ENCODE assay signal across 15 cellular contexts in genomic region chr6:34819571-34820480, GRCh38. TPM values are rescaled to one million over a fixed set of nuclear protein-coding genes. Genes with fewer than 3 reads are reported as not detected.
A peak's percentile ranks its signal among the peaks of the same experiment; 100 is the strongest.
DNase-seq lines count a peak whose midpoint lies in the region; ATAC-seq, FAIRE-seq and TF ChIP-seq lines count a peak whose summit lies in the region.
"Had no signal": no experiment of that assay in that cellular context is flagged by ENCODE, and none has a peak within 500 bp of the region (broad histone marks: within the 10 kb centered on the region; RNA-seq: fewer than 3 reads in every experiment).

No MANE protein-coding gene starts in this region.

- H3K9ac ChIP-seq in neural progenitor cell: no peak overlapping the region

- DNase-seq in CD8-positive, alpha-beta T cell: no peak
- peak; percentile 87 for DNase-seq in OCI-M1 (lab: John Stamatoyannopoulos, UW)
- no peak for DNase-seq in glutamatergic neuron
- DNase-seq in neural progenitor cell (ENCODE audit: low spot score): no peak
- no peak for DNase-seq in NCI-H2171 (lab: John Stamatoyannopoulos, UW)
- no peak for DNase-seq in T1000 (lab: John Stamatoyannopoulos, UW)
- no peak for DNase-seq in small intestine
- DNase-seq: NCI-H1105; retina; stimulated activated CD4-positive, alpha-beta T cell treated with anti-CD3 and anti-CD28 coated beads, Interleukin-4, amount 100 ng/mL, for 1 hour had no signal

- H3K27me3 ChIP-seq in CD8-positive, alpha-beta T cell (ENCODE audit: insufficient read depth, low read length): no peaks in the 10 kb centered on the region
- H3K27me3 ChIP-seq in neural progenitor cell (no peaks in the 10 kb centered on the region), small intestine (ENCODE audit: control insufficient read depth in 2 of 2, insufficient read depth in 2 of 2, low read length in 2 of 2) (no peaks in the 10 kb centered on the region)
- H3K27me3 ChIP-seq: vagina had no signal

- H3K27me3 Mint-ChIP-seq in CD8-positive, alpha-beta T cell (ENCODE audit: low read depth): no peaks in the 10 kb centered on the region
- H3K27me3 Mint-ChIP-seq in glutamatergic neuron (ENCODE audit: unreplicated experiment) (no peaks in the 10 kb centered on the region), neural progenitor cell (ENCODE audit: insufficient read depth, low read depth) (no peaks in the 10 kb centered on the region)

- H4K20me1 ChIP-seq in neural progenitor cell (ENCODE audit: low read depth): peaks cover 15% of the 10 kb centered on the region

- intact Hi-C loops in CD8-positive, alpha-beta T cell (cut with DNase I, micrococcal nuclease): no loop called here

- H3K27ac ChIP-seq in CD8-positive, alpha-beta T cell (ENCODE audit: low read depth, low read length): no peak overlapping the region
- H3K27ac ChIP-seq in neural progenitor cell (no peak overlapping the region), small intestine (ENCODE audit: low read depth in 1 of 2, low read length in 1 of 2) (no peak overlapping the region)
- H3K27ac ChIP-seq: vagina had no signal

- H2AFZ ChIP-seq in neural progenitor cell (replicated peaks): no peak overlapping the region

- H3K36me3 ChIP-seq in CD8-positive, alpha-beta T cell (ENCODE audit: insufficient read depth, low read length): peaks cover 10% of the 10 kb centered on the region
- H3K36me3 ChIP-seq in neural progenitor cell: peaks cover 1% of the 10 kb centered on the region
- peaks cover 0 to 3% of the 10 kb centered on the region in 2 donors for H3K36me3 ChIP-seq in small intestine (ENCODE audit: control insufficient read depth in 2 of 2, insufficient read depth in 2 of 2, low read length in 2 of 2)

- no peaks in the 10 kb centered on the region for H3F3A ChIP-seq in neural progenitor cell (ENCODE audit: low read depth)

- peaks cover 8% of the 10 kb centered on the region for H3K4me1 Mint-ChIP-seq in CD8-positive, alpha-beta T cell (ENCODE audit: low read depth)
- H3K4me1 Mint-ChIP-seq in glutamatergic neuron (ENCODE audit: low read depth, unreplicated experiment) (peaks cover 29% of the 10 kb centered on the region), neural progenitor cell (no peaks in the 10 kb centered on the region)

- POLR2A ChIA-PET in CD8-positive, alpha-beta T cell (lab: Charles Lee): no interaction called here

- peaks cover 29% of the 10 kb centered on the region for H3K36me3 Mint-ChIP-seq in CD8-positive, alpha-beta T cell
- peaks cover 6% of the 10 kb centered on the region for H3K36me3 Mint-ChIP-seq in glutamatergic neuron (ENCODE audit: unreplicated experiment)
- H3K36me3 Mint-ChIP-seq in neural progenitor cell: peaks cover 11% of the 10 kb centered on the region
- H3K36me3 Mint-ChIP-seq: activated naive CD4-positive, alpha-beta T cell treated with anti-CD3 and anti-CD28 coated beads, Interleukin-2, amount 50 U/mL, for 72 hours had no signal

- CTCF ChIA-PET in CD8-positive, alpha-beta T cell (lab: Charles Lee): interaction anchor here (0.8 kb wide), 1 partner anchor 118 kb away, joined by 3 read pairs; no protein-coding TSS in a partner anchor

- H3K27ac Mint-ChIP-seq in CD8-positive, alpha-beta T cell: peak overlapping the region; percentile 4
- H3K27ac Mint-ChIP-seq in glutamatergic neuron (ENCODE audit: unreplicated experiment) (peak overlapping the region; percentile 36), neural progenitor cell (peak overlapping the region; percentile 90)

- TF ChIP-seq CTCF in CD8-positive, alpha-beta T cell (IDR thresholded peaks at IDR 0.05): no peak
- TF ChIP-seq CTCF in glutamatergic neuron (IDR thresholded peaks at IDR 0.05; ENCODE audit: partially characterized antibody, unreplicated experiment) (no peak), neural progenitor cell (IDR thresholded peaks at IDR 0.05) (no peak)

- no peak overlapping the region for H3K4me2 ChIP-seq in neural progenitor cell

- peaks cover 32% of the 10 kb centered on the region for H3K79me2 ChIP-seq in neural progenitor cell (ENCODE audit: low read depth)

- H3K4me1 ChIP-seq in CD8-positive, alpha-beta T cell (ENCODE audit: insufficient read depth, low read length): no peaks in the 10 kb centered on the region
- H3K4me1 ChIP-seq in neural progenitor cell (no peaks in the 10 kb centered on the region), small intestine (ENCODE audit: control insufficient read depth in 2 of 2, insufficient read depth in 1 of 2, low read depth in 1 of 2, low read length in 1 of 2) (no peaks in the 10 kb centered on the region)
- H3K4me1 ChIP-seq: vagina had no signal

- FAIRE-seq in small intestine (lab: Jason Lieb, UNC): no peak
- FAIRE-seq: frontal cortex, GM19239 had no signal

- no peaks in the 10 kb centered on the region for H3K9me3 ChIP-seq in CD8-positive, alpha-beta T cell (ENCODE audit: low read length)
- no peaks in the 10 kb centered on the region for H3K9me3 ChIP-seq in neural progenitor cell (ENCODE audit: low read depth)
- H3K9me3 ChIP-seq in small intestine (ENCODE audit: control insufficient read depth, low read depth): no peaks in the 10 kb centered on the region
- H3K9me3 ChIP-seq: vagina had no signal

- no peak overlapping the region for H3K4me3 ChIP-seq in CD8-positive, alpha-beta T cell (ENCODE audit: low read depth, low read length)
- H3K4me3 ChIP-seq in neural progenitor cell: no peak overlapping the region
- H3K4me3 ChIP-seq in small intestine (ENCODE audit: low read depth in 1 of 2, low read length in 2 of 2): no peak overlapping the region
- H3K4me3 ChIP-seq: vagina had no signal

- no peak overlapping the region for H3K4me3 Mint-ChIP-seq in CD8-positive, alpha-beta T cell
- peak overlapping the region; percentile 46 for H3K4me3 Mint-ChIP-seq in glutamatergic neuron (ENCODE audit: unreplicated experiment)
- H3K4me3 Mint-ChIP-seq in neural progenitor cell: no peak overlapping the region

- 79 to 92% (median 87%) methylated on average over 3 of the region's 3 CpGs for WGBS in small intestine, 3 donors

- H3K9me3 Mint-ChIP-seq in CD8-positive, alpha-beta T cell: no peaks in the 10 kb centered on the region
- H3K9me3 Mint-ChIP-seq in glutamatergic neuron (ENCODE audit: unreplicated experiment) (peaks cover 3% of the 10 kb centered on the region), neural progenitor cell (no peaks in the 10 kb centered on the region)
- H3K9me3 Mint-ChIP-seq: activated naive CD4-positive, alpha-beta T cell treated with anti-CD3 and anti-CD28 coated beads, Interleukin-2, amount 50 U/mL, for 72 hours had no signal

- ATAC-seq in CD8-positive, alpha-beta T cell: no peak
- no peak for ATAC-seq in HG03095 (IDR thresholded peaks at IDR 0.05; ENCODE audit: unreplicated experiment)
- ATAC-seq: activated naive CD4-positive, alpha-beta T cell treated with anti-CD3 and anti-CD28 coated beads, Interleukin-2, amount 50 U/mL, for 72 hours had no signal

RNA-seq across cellular contexts. Expression of gene BLTP3A, which starts 27.9 kb away (rescaled TPM):
- total RNA-seq in CD8-positive, alpha-beta T cell: 1 to 10 TPM; 8.8 to 9.3 TPM
- 27.8 TPM for total RNA-seq in glutamatergic neuron (ENCODE audit: unreplicated experiment)
- 13.8 and 15.7 TPM in 2 replicates for total RNA-seq in neural progenitor cell (ENCODE audit: low replicate concordance)
- polyA plus RNA-seq in small intestine: 1 to 10 TPM; 1.3 to 4.9 (median 1.6) TPM

Comparison
In these comparisons a context has a peak if more than half of its experiments do, and no peak if none do; other contexts are left out.
1. H3K27ac Mint-ChIP-seq: peak in every context shown above with its lines; median percentile 90 in neural progenitor cell; 36 in glutamatergic neuron; 4 in CD8-positive, alpha-beta T cell.